ENCODE assay signal across 22 cellular contexts in the genomic region with DNA sequence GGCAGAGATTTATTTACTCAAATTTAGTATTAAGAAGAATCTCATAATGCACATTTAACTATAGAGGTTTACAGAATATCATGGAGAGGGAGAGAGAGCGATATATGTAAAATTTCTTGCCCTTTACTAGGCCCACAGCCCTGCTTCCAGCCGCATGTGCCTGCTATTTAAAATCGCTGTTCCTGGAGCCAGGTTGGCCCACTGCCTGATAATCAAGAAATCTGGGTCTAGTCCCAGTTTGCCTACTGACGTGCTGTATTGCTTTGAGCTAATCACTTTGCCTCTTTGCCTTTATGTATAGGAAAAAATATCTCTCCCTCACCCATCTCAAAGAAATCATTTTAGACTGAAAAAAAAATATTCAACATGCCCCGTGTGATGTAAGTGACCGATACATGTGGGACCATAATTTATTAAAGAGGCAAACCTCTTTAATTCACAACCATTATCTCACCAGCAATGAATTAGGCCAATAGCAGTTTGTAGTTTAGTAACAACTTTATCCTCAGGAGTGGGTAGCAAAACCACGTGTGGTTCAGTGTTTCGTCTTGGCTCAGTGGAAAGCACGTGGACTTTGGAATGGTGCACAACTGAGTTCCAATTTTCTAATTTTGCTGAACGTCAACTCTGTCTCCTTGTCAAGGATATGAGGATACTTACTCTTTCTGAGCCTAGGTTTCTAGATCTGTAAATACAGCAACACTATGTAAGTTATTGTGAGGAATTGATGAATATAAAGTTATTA.
DNase-seq lines count a peak whose midpoint lies in the region; ATAC-seq, FAIRE-seq and TF ChIP-seq lines count a peak whose summit lies in the region.
"Had no signal": no experiment of that assay in that cellular context is flagged by ENCODE, and none has a peak within 500 bp of the region (broad histone marks: within the 10 kb centered on the region; RNA-seq: fewer than 3 reads in every experiment).

No MANE protein-coding gene starts in this region.

- H3K4me3 Mint-ChIP-seq in type B pancreatic cell: no peak overlapping the region
- H3K4me3 Mint-ChIP-seq: activated naive CD8-positive, alpha-beta T cell treated with anti-CD3 and anti-CD28 coated beads, Interleukin-2, amount 50 U/mL, for 24 hours; neural progenitor cell; WTC11 had no signal

- H3K27ac Mint-ChIP-seq in type B pancreatic cell: no peak overlapping the region
- H3K27ac Mint-ChIP-seq: activated naive CD8-positive, alpha-beta T cell treated with anti-CD3 and anti-CD28 coated beads, Interleukin-2, amount 50 U/mL, for 24 hours; WTC11 had no signal

- no peaks in the 10 kb centered on the region for H3K79me2 ChIP-seq in neural cell (replicated peaks; ENCODE audit: insufficient read depth, low read length)

- no peak for ATAC-seq in GM18873 (IDR thresholded peaks at IDR 0.05; ENCODE audit: low FRiP score, unreplicated experiment)
- ATAC-seq: activated naive CD8-positive, alpha-beta T cell treated with anti-CD3 and anti-CD28 coated beads, Interleukin-2, amount 50 U/mL, for 24 hours; WTC11 had no signal

- no peaks in the 10 kb centered on the region for H3F3A ChIP-seq in neural cell (ENCODE audit: insufficient read depth, low read length, poor library complexity, severe bottlenecking)

- no peak for FAIRE-seq in small intestine (lab: Jason Lieb, UNC)

- no peaks in the 10 kb centered on the region for H3K9me2 ChIP-seq in neural cell (ENCODE audit: insufficient read depth, low read length)

- H3K27me3 ChIP-seq in dorsolateral prefrontal cortex (no peaks in the 10 kb centered on the region), neural cell (ENCODE audit: insufficient read depth, low read depth, low read length) (no peaks in the 10 kb centered on the region), small intestine (ENCODE audit: control insufficient read depth in 2 of 2, insufficient read depth in 2 of 2, low read length in 2 of 2) (no peaks in the 10 kb centered on the region)
- H3K27me3 ChIP-seq: neural progenitor cell, transverse colon had no signal

- H3K4me1 ChIP-seq in small intestine (ENCODE audit: control insufficient read depth in 2 of 2, insufficient read depth in 1 of 2, low read depth in 1 of 2, low read length in 1 of 2): no peaks in the 10 kb centered on the region
- H3K4me1 ChIP-seq: HAP-1, neural progenitor cell, transverse colon had no signal

- no peaks in the 10 kb centered on the region for H4K20me1 ChIP-seq in neural cell (ENCODE audit: insufficient read depth)

- no peaks in the 10 kb centered on the region for H3K9me3 ChIP-seq in neural cell (ENCODE audit: low read length)
- H3K9me3 ChIP-seq in small intestine (ENCODE audit: control insufficient read depth, low read depth): no peaks in the 10 kb centered on the region
- H3K9me3 ChIP-seq: HAP-1, transverse colon had no signal

- TF ChIP-seq RAD21 in neural cell (conservative IDR thresholded peaks at IDR 0.05): no peak

- no peaks in the 10 kb centered on the region for H3K36me3 Mint-ChIP-seq in type B pancreatic cell
- H3K36me3 Mint-ChIP-seq: neural progenitor cell, WTC11 had no signal

- H3K27ac ChIP-seq in dorsolateral prefrontal cortex (peak overlapping the region in 31 of 59 donors; percentile 0 to 71 (median 43)), neural cell (ENCODE audit: low read length) (peak overlapping the region; percentile 85), small intestine (ENCODE audit: low read depth in 1 of 2, low read length in 1 of 2) (no peak overlapping the region)
- H3K27ac ChIP-seq: neural progenitor cell, PC-9, skin epidermis, transverse colon had no signal

- H2AFZ ChIP-seq in neural cell (ENCODE audit: low read depth, low read length): no peak overlapping the region
- H2AFZ ChIP-seq: PC-9 had no signal

- no peak overlapping the region for H3K4me2 ChIP-seq in neural cell (ENCODE audit: low read length)
- H3K4me2 ChIP-seq: neural progenitor cell, PC-9 had no signal

- TF ChIP-seq CTCF in dorsolateral prefrontal cortex (IDR thresholded peaks at IDR 0.05 in 54 of 56, conservative IDR thresholded peaks at IDR 0.05 in 2 of 56; ENCODE audit: low read depth in 1 of 56, partially characterized antibody in 56 of 56) (no peak), neural cell (IDR thresholded peaks at IDR 0.05; ENCODE audit: poor library complexity, severe bottlenecking) (no peak), type B pancreatic cell (conservative IDR thresholded peaks at IDR 0.05) (no peak)

- no peak for TF ChIP-seq EP300 in neural cell (conservative IDR thresholded peaks at IDR 0.05; ENCODE audit: poor library complexity, severe bottlenecking)

- H3K27me3 Mint-ChIP-seq in type B pancreatic cell: no peaks in the 10 kb centered on the region
- H3K27me3 Mint-ChIP-seq: activated naive CD8-positive, alpha-beta T cell treated with anti-CD3 and anti-CD28 coated beads, Interleukin-2, amount 50 U/mL, for 24 hours had no signal

- intact Hi-C loops in dorsolateral prefrontal cortex (cut with DNase I): no loop called here

- DNase-seq in Ammon's horn (ENCODE audit: low spot score) (peak; percentile 48), NCI-H1694 (lab: John Stamatoyannopoulos, UW) (peak; percentile 88), dorsolateral prefrontal cortex (peak in 9 of 10 donors; percentile 10 to 81 (median 39)), type B pancreatic cell (ENCODE audit: extremely low spot score, unreplicated experiment) (no peak), AML-193 (lab: John Stamatoyannopoulos, UW) (no peak), small intestine (no peak)
- DNase-seq: activated CD4-positive, alpha-beta T cell treated with anti-CD3 and anti-CD28 coated beads, Interleukin-2, amount 50 U/mL, for 1 hour; activated naive CD8-positive, alpha-beta T cell treated with anti-CD3 and anti-CD28 coated beads, Interleukin-2, amount 50 U/mL, for 24 hours; activated T-cell treated with anti-CD3 and anti-CD28 coated beads, Interleukin-2, amount 50 U/mL, for 48 hours; effector CD8-positive, alpha-beta T cell; NCI-H1417 treated with DMSO at 0.1 percent for 48 hours; NK-92 treated with Interleukin-12 subunit alpha and Interleukin-12 subunit beta, amount 100 ng/mL, for 24 hours; PC-9; SHP77; T-helper 9 cell; transverse colon had no signal

- 71 to 84% (median 76%) methylated on average over 10 of the region's 10 CpGs for WGBS in small intestine, 3 donors

- no peaks in the 10 kb centered on the region for H3K4me1 Mint-ChIP-seq in type B pancreatic cell (ENCODE audit: unreplicated experiment)
- H3K4me1 Mint-ChIP-seq: activated naive CD8-positive, alpha-beta T cell treated with anti-CD3 and anti-CD28 coated beads, Interleukin-2, amount 50 U/mL, for 24 hours; WTC11 had no signal

- H3K36me3 ChIP-seq in neural cell (ENCODE audit: insufficient read depth, low read length) (no peaks in the 10 kb centered on the region), small intestine (ENCODE audit: control insufficient read depth in 2 of 2, insufficient read depth in 2 of 2, low read length in 2 of 2) (no peaks in the 10 kb centered on the region)
- H3K36me3 ChIP-seq: HAP-1, neural progenitor cell, transverse colon had no signal

- no peaks in the 10 kb centered on the region for H3K9me3 Mint-ChIP-seq in type B pancreatic cell
- H3K9me3 Mint-ChIP-seq: activated naive CD8-positive, alpha-beta T cell treated with anti-CD3 and anti-CD28 coated beads, Interleukin-2, amount 50 U/mL, for 24 hours had no signal

- H3K9ac ChIP-seq in neural cell (ENCODE audit: low read length): peak overlapping the region; percentile 48
- H3K9ac ChIP-seq: neural progenitor cell had no signal

- H3K4me3 ChIP-seq in dorsolateral prefrontal cortex: no peak overlapping the region
- peak overlapping the region; percentile 50 for H3K4me3 ChIP-seq in neural cell (ENCODE audit: low read length)
- no peak overlapping the region for H3K4me3 ChIP-seq in small intestine (ENCODE audit: low read depth in 1 of 2, low read length in 2 of 2)
- H3K4me3 ChIP-seq: HAP-1, neural progenitor cell, PC-9, skin epidermis, transverse colon had no signal

TF ChIP-seq in neural cell, 6 proteins besides CTCF, POLR2A, EP300 and RAD21:
- TF ChIP-seq SMC3 (conservative IDR thresholded peaks at IDR 0.05; ENCODE audit: poor library complexity): no peak
- no peak for TF ChIP-seq MXI1 (conservative IDR thresholded peaks at IDR 0.05; ENCODE audit: poor library complexity, severe bottlenecking)
- TF ChIP-seq EZH2 (IDR thresholded peaks at IDR 0.05; ENCODE audit: borderline replicate concordance, insufficient read depth, low read length, poor library complexity, severe bottlenecking): no peak
- TF ChIP-seq POLR2AphosphoS5 (IDR thresholded peaks at IDR 0.05): no peak
- no peak for TF ChIP-seq TAF1 (IDR thresholded peaks at IDR 0.05; ENCODE audit: low read depth)
- TF ChIP-seq, protein P1, sequence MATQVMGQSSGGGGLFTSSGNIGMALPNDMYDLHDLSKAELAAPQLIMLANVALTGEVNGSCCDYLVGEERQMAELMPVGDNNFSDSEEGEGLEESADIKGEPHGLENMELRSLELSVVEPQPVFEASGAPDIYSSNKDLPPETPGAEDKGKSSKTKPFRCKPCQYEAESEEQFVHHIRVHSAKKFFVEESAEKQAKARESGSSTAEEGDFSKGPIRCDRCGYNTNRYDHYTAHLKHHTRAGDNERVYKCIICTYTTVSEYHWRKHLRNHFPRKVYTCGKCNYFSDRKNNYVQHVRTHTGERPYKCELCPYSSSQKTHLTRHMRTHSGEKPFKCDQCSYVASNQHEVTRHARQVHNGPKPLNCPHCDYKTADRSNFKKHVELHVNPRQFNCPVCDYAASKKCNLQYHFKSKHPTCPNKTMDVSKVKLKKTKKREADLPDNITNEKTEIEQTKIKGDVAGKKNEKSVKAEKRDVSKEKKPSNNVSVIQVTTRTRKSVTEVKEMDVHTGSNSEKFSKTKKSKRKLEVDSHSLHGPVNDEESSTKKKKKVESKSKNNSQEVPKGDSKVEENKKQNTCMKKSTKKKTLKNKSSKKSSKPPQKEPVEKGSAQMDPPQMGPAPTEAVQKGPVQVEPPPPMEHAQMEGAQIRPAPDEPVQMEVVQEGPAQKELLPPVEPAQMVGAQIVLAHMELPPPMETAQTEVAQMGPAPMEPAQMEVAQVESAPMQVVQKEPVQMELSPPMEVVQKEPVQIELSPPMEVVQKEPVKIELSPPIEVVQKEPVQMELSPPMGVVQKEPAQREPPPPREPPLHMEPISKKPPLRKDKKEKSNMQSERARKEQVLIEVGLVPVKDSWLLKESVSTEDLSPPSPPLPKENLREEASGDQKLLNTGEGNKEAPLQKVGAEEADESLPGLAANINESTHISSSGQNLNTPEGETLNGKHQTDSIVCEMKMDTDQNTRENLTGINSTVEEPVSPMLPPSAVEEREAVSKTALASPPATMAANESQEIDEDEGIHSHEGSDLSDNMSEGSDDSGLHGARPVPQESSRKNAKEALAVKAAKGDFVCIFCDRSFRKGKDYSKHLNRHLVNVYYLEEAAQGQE (IDR thresholded peaks at IDR 0.05; ENCODE audit: borderline replicate concordance): no peak

Comparison
In these comparisons a context has a peak if more than half of its experiments do, and no peak if none do; other contexts are left out.
1. DNase-seq: peak in Ammon's horn (single experiment), NCI-H1694 (single experiment) and dorsolateral prefrontal cortex (9 of 10); none in type B pancreatic cell (single experiment), AML-193 (0 of 2) and small intestine (single experiment).
2. H3K27ac ChIP-seq: peak in dorsolateral prefrontal cortex (31 of 59) and neural cell (single experiment); none in small intestine (0 of 2).